8 cellular contexts compared by ENCODE assay signal in the genomic region with DNA sequence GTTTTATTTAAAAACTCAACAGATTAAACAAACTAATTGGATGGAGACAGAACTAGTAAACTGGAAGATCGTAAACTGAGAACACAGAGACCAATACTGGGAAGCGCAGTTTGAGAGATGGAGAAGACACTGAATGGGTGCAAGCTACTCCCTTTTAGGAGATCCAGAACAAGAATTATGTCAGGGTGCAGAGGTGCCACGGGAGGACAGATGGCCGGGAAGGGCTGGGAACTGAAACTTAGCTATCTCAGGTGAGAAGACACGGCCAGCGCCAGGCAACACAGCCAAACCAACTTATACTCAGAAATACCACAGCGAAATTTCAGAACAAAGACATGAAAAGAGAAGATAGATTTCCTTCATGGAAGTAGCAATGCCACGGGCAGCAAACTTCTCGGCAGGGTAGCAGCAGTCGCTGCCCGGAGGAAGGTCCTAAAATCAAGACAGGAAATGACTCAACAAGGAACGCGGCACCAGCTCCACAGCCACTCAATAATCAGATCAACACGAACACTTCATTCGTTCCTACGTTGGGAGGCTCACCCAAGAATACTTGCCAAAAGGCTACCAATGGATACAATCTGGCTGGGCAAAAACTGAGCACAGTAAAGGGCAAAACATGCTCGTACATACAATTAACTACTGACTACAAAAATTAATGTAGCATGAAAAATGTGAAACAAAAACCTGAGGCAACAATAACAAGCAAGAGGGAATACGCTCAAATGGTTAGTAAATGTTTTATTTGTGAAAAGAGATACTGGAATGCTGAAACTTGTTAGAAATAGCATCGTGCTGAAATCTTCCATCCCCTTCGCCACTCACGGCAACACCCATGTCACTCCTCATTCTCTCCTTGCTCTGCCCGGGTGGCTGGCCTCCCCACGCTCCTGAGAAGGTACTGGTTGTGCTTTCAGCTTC. TPM values are rescaled to one million over a fixed set of nuclear protein-coding genes. Genes with fewer than 3 reads are reported as not detected.
DNase-seq lines count a peak whose midpoint lies in the region; ATAC-seq and TF ChIP-seq lines count a peak whose summit lies in the region.

No MANE protein-coding gene starts in this region.

- H3F3A ChIP-seq in neural progenitor cell (ENCODE audit: low read depth), result peaks cover 12% of the 10 kb centered on the region

- ATAC-seq in GM18511 (IDR thresholded peaks at IDR 0.05; ENCODE audit: unreplicated experiment) (peak; percentile 19), RWPE2 (ENCODE audit: low read depth) (no peak), GM19328 (IDR thresholded peaks at IDR 0.05; ENCODE audit: unreplicated experiment) (no peak), HG03354 (IDR thresholded peaks at IDR 0.05; ENCODE audit: poor library complexity, severe bottlenecking, unreplicated experiment) (no peak)

- peaks cover 46% of the 10 kb centered on the region for H3K79me2 ChIP-seq in neural progenitor cell (ENCODE audit: low read depth)

- H3K36me3 Mint-ChIP-seq in neural progenitor cell, result peaks cover 49% of the 10 kb centered on the region

- no TSS peak for BruUV-seq in A673 (replicated peaks; lab: Mats Ljungman, UMichigan)

- POLR2A ChIA-PET in A673 (lab: Charles Lee; ENCODE audit: low non-redundant PET), result no interaction called here

- H3K4me1 ChIP-seq in A673 (ENCODE audit: insufficient read depth, low read length, poor library complexity, severe bottlenecking), result peaks cover 18% of the 10 kb centered on the region
- H3K4me1 ChIP-seq in RWPE2 (ENCODE audit: insufficient read depth, poor library complexity, severe bottlenecking), result peaks cover 14% of the 10 kb centered on the region
- peaks cover 25% of the 10 kb centered on the region for H3K4me1 ChIP-seq in neural progenitor cell

- peaks cover 42% of the 10 kb centered on the region for H3K4me1 Mint-ChIP-seq in neural progenitor cell

- peaks cover 9% of the 10 kb centered on the region for H3K9me3 Mint-ChIP-seq in neural progenitor cell

- H3K9me3 ChIP-seq in A673 (ENCODE audit: low read depth, low read length, poor library complexity, severe bottlenecking), result no peaks in the 10 kb centered on the region
- H3K9me3 ChIP-seq in RWPE2 (ENCODE audit: severe bottlenecking), result no peaks in the 10 kb centered on the region
- no peaks in the 10 kb centered on the region for H3K9me3 ChIP-seq in neural progenitor cell (ENCODE audit: low read depth)

- H4K20me1 ChIP-seq in neural progenitor cell (ENCODE audit: low read depth), result peaks cover 23% of the 10 kb centered on the region

- CTCF ChIA-PET in A673 (lab: Charles Lee), result no interaction called here

- H3K4me3 Mint-ChIP-seq in neural progenitor cell, result peak overlapping the region; percentile 93

- H3K27ac ChIP-seq in A673 (ENCODE audit: low read depth, low read length, poor library complexity, severe bottlenecking) (peak overlapping the region; percentile 81), RWPE2 (ENCODE audit: poor library complexity, severe bottlenecking) (no peak overlapping the region), dorsolateral prefrontal cortex (peak overlapping the region in 9 of 59 donors; percentile 2 to 52 (median 18)), neural progenitor cell (no peak overlapping the region)

- intact Hi-C loops in A673 (cut with micrococcal nuclease; ENCODE audit: unreplicated experiment) (no loop called here), dorsolateral prefrontal cortex (cut with DNase I) (no loop called here), posterior vena cava (cut with DNase I) (no loop called here)

- H3K27me3 ChIP-seq in A673 (replicated peaks; ENCODE audit: insufficient read depth, low read depth, low read length, poor library complexity), result no peaks in the 10 kb centered on the region
- H3K27me3 ChIP-seq in RWPE2 (ENCODE audit: insufficient read depth, poor library complexity, severe bottlenecking), result no peaks in the 10 kb centered on the region
- H3K27me3 ChIP-seq in dorsolateral prefrontal cortex, result no peaks in the 10 kb centered on the region
- H3K27me3 ChIP-seq in neural progenitor cell, result no peaks in the 10 kb centered on the region

- DNase-seq in A673 (ENCODE audit: low spot score), result peak; percentile 86
- no peak for DNase-seq in RWPE2 (ENCODE audit: low spot score)
- no peak for DNase-seq in dorsolateral prefrontal cortex
- DNase-seq in neural progenitor cell (ENCODE audit: low spot score), result no peak
- no peak for DNase-seq in posterior vena cava (ENCODE audit: low spot score)

- H3K4me2 ChIP-seq in neural progenitor cell, result peak overlapping the region; percentile 87

- H3K9ac ChIP-seq in neural progenitor cell, result no peak overlapping the region

- H3K27me3 Mint-ChIP-seq in neural progenitor cell (ENCODE audit: insufficient read depth, low read depth), result peaks cover 2% of the 10 kb centered on the region

- TF ChIP-seq CTCF in A673 (conservative IDR thresholded peaks at IDR 0.05; ENCODE audit: low read depth, low read length) (no peak), RWPE2 (IDR thresholded peaks at IDR 0.05; ENCODE audit: poor library complexity, severe bottlenecking) (no peak), dorsolateral prefrontal cortex (IDR thresholded peaks at IDR 0.05 in 54 of 56, conservative IDR thresholded peaks at IDR 0.05 in 2 of 56; ENCODE audit: low read depth in 1 of 56, partially characterized antibody in 56 of 56) (no peak), neural progenitor cell (IDR thresholded peaks at IDR 0.05) (no peak)

- H3K27ac Mint-ChIP-seq in neural progenitor cell, result peak overlapping the region; percentile 31

- H3K36me3 ChIP-seq in A673 (ENCODE audit: insufficient read depth, low read length, poor library complexity, severe bottlenecking) (peaks cover 3% of the 10 kb centered on the region), RWPE2 (ENCODE audit: low read depth) (peaks cover 14% of the 10 kb centered on the region; the same call in 1 of the 2 replicates), neural progenitor cell (no peaks in the 10 kb centered on the region)

- H3K4me3 ChIP-seq in A673 (ENCODE audit: low read depth, low read length, poor library complexity, severe bottlenecking), result peak overlapping the region; percentile 83
- H3K4me3 ChIP-seq in RWPE2 (ENCODE audit: severe bottlenecking), result peak overlapping the region; percentile 1
- peak overlapping the region in 52 of 59 donors; percentile 8 to 99 (median 88) for H3K4me3 ChIP-seq in dorsolateral prefrontal cortex
- H3K4me3 ChIP-seq in neural progenitor cell, result peak overlapping the region; percentile 75

- no peak overlapping the region for H2AFZ ChIP-seq in neural progenitor cell (replicated peaks)

RNA-seq across cellular contexts. Expression of gene LRRC27, which starts 2.2 kb away (rescaled TPM):
- total RNA-seq in A673 (2021) (11.5 and 12.2 TPM in 2 replicates), dorsolateral prefrontal cortex (10 to 100 TPM; 14.0 to 36.4 (median 25.3) TPM), neural progenitor cell (ENCODE audit: low replicate concordance) (8.0 and 16.9 TPM in 2 replicates), posterior vena cava (1 to 10 TPM; 4.7 to 6.5 TPM)

RNA-seq across cellular contexts. Expression of gene STK32C, which starts 22.1 kb away (rescaled TPM):
- total RNA-seq in A673 (2021) (16.5 and 20.0 TPM in 2 replicates), dorsolateral prefrontal cortex (10 to 100 TPM; 30.1 to 78.4 (median 57.0) TPM), neural progenitor cell (ENCODE audit: low replicate concordance) (2.5 and 13.5 TPM in 2 replicates), posterior vena cava (1 to 10 TPM; 6.3 to 9.7 TPM)

Comparison
In these comparisons a context has a peak if more than half of its experiments do, and no peak if none do; other contexts are left out.
1. H3K4me3 ChIP-seq: peak in every context shown above with its lines; median percentile 88 in dorsolateral prefrontal cortex; 83 in A673; 75 in neural progenitor cell; 1 in RWPE2.